In the genomic region with DNA sequence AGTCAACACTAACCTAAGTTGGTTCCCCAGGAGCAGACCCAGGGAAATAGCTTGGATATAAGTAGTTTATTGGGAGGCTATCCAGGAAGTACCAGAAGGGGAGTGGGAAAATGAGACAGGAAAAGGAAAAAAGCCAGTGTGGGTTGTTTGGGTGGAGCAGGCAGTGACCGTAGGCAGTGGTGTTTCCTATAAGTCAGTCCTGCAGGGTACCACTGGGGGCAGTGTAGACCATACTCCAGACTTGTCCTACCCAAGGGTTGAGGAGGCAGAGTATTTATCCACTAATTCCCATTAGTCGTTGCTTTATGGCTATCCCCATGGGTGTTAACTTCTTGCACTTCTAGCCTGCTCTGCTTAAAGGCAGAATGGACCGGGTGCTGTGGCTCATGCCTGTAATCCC, we compare ENCODE assay signal across 12 cellular contexts. TPM values are rescaled to one million over a fixed set of nuclear protein-coding genes. Genes with fewer than 3 reads are reported as not detected.
DNase-seq lines count a peak whose midpoint lies in the region; ATAC-seq, FAIRE-seq and TF ChIP-seq lines count a peak whose summit lies in the region.
"Had no signal": no experiment of that assay in that cellular context is flagged by ENCODE, and none has a peak within 500 bp of the region (broad histone marks: within the 10 kb centered on the region; RNA-seq: fewer than 3 reads in every experiment).

No MANE protein-coding gene starts in this region.

- H3T11ph ChIP-seq in H9 (ENCODE audit: low read length), result no peak overlapping the region

- POLR2A ChIA-PET in CD4-positive, alpha-beta memory T cell (lab: Charles Lee; ENCODE audit: partially characterized antibody), result no interaction called here

- H3K9ac ChIP-seq in H9 (ENCODE audit: extremely low read depth, insufficient read length, low read length), result no peak overlapping the region
- no peak overlapping the region for H3K9ac ChIP-seq in keratinocyte (ENCODE audit: control insufficient read depth, extremely low read depth, insufficient read depth, low read length)

- CTCF ChIA-PET in CD4-positive, alpha-beta memory T cell (lab: Charles Lee; ENCODE audit: partially characterized antibody), result no interaction called here

- no peak overlapping the region for H3K23ac ChIP-seq in H9 (ENCODE audit: insufficient read length, low read depth, low read length)

- H3K36me3 Mint-ChIP-seq in H9 (ENCODE audit: insufficient read depth in 1 of 3, low read depth in 3 of 3), result no peaks in the 10 kb centered on the region
- no peaks in the 10 kb centered on the region for H3K36me3 Mint-ChIP-seq in CD4-positive, alpha-beta memory T cell
- H3K36me3 Mint-ChIP-seq: brain had no signal

- H2BK12ac ChIP-seq in H9 (ENCODE audit: insufficient read length, low read depth, low read length), result no peak overlapping the region

- H3K23me2 ChIP-seq in H9 (ENCODE audit: insufficient read length, low read depth, low read length, poor library complexity, severe bottlenecking), result no peaks in the 10 kb centered on the region

- no peaks in the 10 kb centered on the region for H3K36me3 ChIP-seq in keratinocyte (ENCODE audit: control insufficient read depth in 2 of 2, extremely low read depth in 1 of 2, insufficient read depth in 2 of 2, low read length in 2 of 2)
- H3K36me3 ChIP-seq in CD4-positive, alpha-beta memory T cell (ENCODE audit: insufficient read depth, low read length), result no peaks in the 10 kb centered on the region

- H2BK5ac ChIP-seq in H9 (ENCODE audit: insufficient read length, low read length), result no peak overlapping the region

- no peak overlapping the region for H3K56ac ChIP-seq in H9 (ENCODE audit: insufficient read length, low read depth, low read length)

- no CpG with 5 or more reads among the region's 3 CpGs for WGBS in H9 (ENCODE audit: extremely low coverage, insufficient read length, low lambda C conversion rate)

- no peak overlapping the region for H3K4me3 ChIP-seq in keratinocyte (ENCODE audit: control insufficient read depth in 2 of 3, extremely low read depth in 1 of 3, insufficient read depth in 2 of 3, low read depth in 1 of 3, low read length in 3 of 3)
- no peak overlapping the region for H3K4me3 ChIP-seq in CD4-positive, alpha-beta memory T cell (ENCODE audit: low read length in 2 of 2)

- H2AFZ ChIP-seq in H9 (ENCODE audit: low read length), result no peak overlapping the region
- H2AFZ ChIP-seq in keratinocyte (ENCODE audit: control insufficient read depth, low read length), result no peak overlapping the region

- no peaks in the 10 kb centered on the region for H3K9me3 ChIP-seq in H9 (ENCODE audit: control insufficient read depth, low read depth, low read length)
- H3K9me3 ChIP-seq in keratinocyte (ENCODE audit: control insufficient read depth, low read depth, low read length), result no peaks in the 10 kb centered on the region
- no peaks in the 10 kb centered on the region for H3K9me3 ChIP-seq in CD4-positive, alpha-beta memory T cell (ENCODE audit: control insufficient read depth in 1 of 2, low read length in 2 of 2)

- DNase-seq in COR-L47 (lab: John Stamatoyannopoulos, UW) (peak; percentile 25), H9 (peak; percentile 82), SW480 (ENCODE audit: low spot score) (peak; percentile 11), keratinocyte (ENCODE audit: low read depth, low spot score) (no peak), DMS79 treated with DMSO at 0.1 percent for 48 hours (lab: John Stamatoyannopoulos, UW) (no peak)
- DNase-seq in activated CD4-positive, CD25-positive, alpha-beta regulatory T cell treated with anti-CD3 and anti-CD28 coated beads, Interleukin-2, amount 50 U/mL, for 72 hours, result no peak
- DNase-seq in CD4-positive, alpha-beta memory T cell, result no peak
- DNase-seq: activated CD4-positive, alpha-beta T cell treated with anti-CD3 and anti-CD28 coated beads, Interleukin-2, amount 10 ng/mL, durations not matched to agents 7 days and 5 days; hypothalamus; NCI-H1417 treated with DMSO at 0.1 percent for 48 hours had no signal

- H4K5ac ChIP-seq in H9 (ENCODE audit: insufficient read length, low read depth, low read length), result no peak overlapping the region

- intact Hi-C loops in CD4-positive, alpha-beta memory T cell (cut with micrococcal nuclease), result no loop called here

- no peaks in the 10 kb centered on the region; a peak in 1 of 5 replicates for H3K9me3 Mint-ChIP-seq in H9
- H3K9me3 Mint-ChIP-seq in CD4-positive, alpha-beta memory T cell, result peaks cover 0 to 11% (median 1%) of the 10 kb centered on the region in 8 donors
- H3K9me3 Mint-ChIP-seq: activated CD4-positive, alpha-beta T cell treated with anti-CD3 and anti-CD28 coated beads, Interleukin-2, amount 10 ng/mL, durations not matched to agents 7 days and 5 days had no signal

- no peak overlapping the region for H3K4ac ChIP-seq in H9 (ENCODE audit: low read depth, low read length)

- no peaks in the 10 kb centered on the region for H3K9me1 ChIP-seq in keratinocyte (ENCODE audit: control insufficient read depth, extremely low read depth, insufficient read depth, low read length)

- H3K18ac ChIP-seq in H9 (ENCODE audit: insufficient read length, low read depth, low read length), result no peak overlapping the region

- H3K79me1 ChIP-seq in H9 (ENCODE audit: insufficient read depth, low read depth, low read length, poor library complexity, severe bottlenecking), result no peaks in the 10 kb centered on the region

- no peak overlapping the region for H4K91ac ChIP-seq in H9 (ENCODE audit: insufficient read length, low read depth, low read length)

- peak; percentile 79 for TF ChIP-seq CTCF in H9 (conservative IDR thresholded peaks at IDR 0.05)
- TF ChIP-seq CTCF in keratinocyte (optimal IDR thresholded peaks at IDR 0.05 in 1 of 3, IDR thresholded peaks at IDR 0.05 in 1 of 3, conservative IDR thresholded peaks at IDR 0.05 in 1 of 3; ENCODE audit: extremely low read depth in 1 of 3, insufficient read depth in 2 of 3, low read length in 3 of 3), result peak; percentile 21 to 63 (median 24)

- H2BK120ac ChIP-seq in H9 (ENCODE audit: low read depth, low read length, poor library complexity, severe bottlenecking), result no peak overlapping the region

- no peaks in the 10 kb centered on the region for H3K79me2 ChIP-seq in H9 (ENCODE audit: insufficient read depth, low read length)
- no peaks in the 10 kb centered on the region for H3K79me2 ChIP-seq in keratinocyte (ENCODE audit: control insufficient read depth, insufficient read depth, low read length)

- no peaks in the 10 kb centered on the region for H4K20me1 ChIP-seq in H9 (ENCODE audit: control insufficient read depth, insufficient read depth, insufficient read length)
- H4K20me1 ChIP-seq in keratinocyte (ENCODE audit: control insufficient read depth, extremely low read depth, insufficient read depth, low read length), result no peaks in the 10 kb centered on the region

- H2BK15ac ChIP-seq in H9 (ENCODE audit: low read depth, low read length), result no peak overlapping the region

- H3K4me1 Mint-ChIP-seq in H9, result no peaks in the 10 kb centered on the region
- H3K4me1 Mint-ChIP-seq in CD4-positive, alpha-beta memory T cell, result no peaks in the 10 kb centered on the region
- H3K4me1 Mint-ChIP-seq: activated CD4-positive, alpha-beta T cell treated with anti-CD3 and anti-CD28 coated beads, Interleukin-2, amount 10 ng/mL, durations not matched to agents 7 days and 5 days; brain had no signal

- H3K27ac ChIP-seq in H9 (ENCODE audit: insufficient read length, low read depth, low read length) (no peak overlapping the region), keratinocyte (ENCODE audit: control insufficient read depth, insufficient read depth, low read length) (no peak overlapping the region)
- H3K27ac ChIP-seq in CD4-positive, alpha-beta memory T cell (ENCODE audit: low read depth, low read length), result no peak overlapping the region

- dilution Hi-C loops in keratinocyte (cut with MboI; ENCODE audit: extremely low pct_ligation_motif_present, low sequenced_read_pairs), result no loop called here

- H3K27me3 Mint-ChIP-seq in H9 (ENCODE audit: low read depth), result peaks cover 35% of the 10 kb centered on the region
- peaks cover 0 to 9% of the 10 kb centered on the region in 2 donors for H3K27me3 Mint-ChIP-seq in CD4-positive, alpha-beta memory T cell
- H3K27me3 Mint-ChIP-seq: activated CD4-positive, alpha-beta T cell treated with anti-CD3 and anti-CD28 coated beads, Interleukin-2, amount 10 ng/mL, durations not matched to agents 7 days and 5 days had no signal

- H3K27ac Mint-ChIP-seq in H9, result no peak overlapping the region
- no peak overlapping the region for H3K27ac Mint-ChIP-seq in CD4-positive, alpha-beta memory T cell
- H3K27ac Mint-ChIP-seq: activated CD4-positive, alpha-beta T cell treated with anti-CD3 and anti-CD28 coated beads, Interleukin-2, amount 10 ng/mL, durations not matched to agents 7 days and 5 days; brain had no signal

- no peak overlapping the region for H3K14ac ChIP-seq in H9 (ENCODE audit: insufficient read depth, low read length)

- no peak overlapping the region for H2AK5ac ChIP-seq in H9 (ENCODE audit: insufficient read length, low read length)

- H2BK20ac ChIP-seq in H9 (ENCODE audit: low read depth, low read length, poor library complexity, severe bottlenecking), result no peak overlapping the region

- H3K4me1 ChIP-seq in H9 (ENCODE audit: insufficient read depth, low read length) (no peaks in the 10 kb centered on the region), keratinocyte (ENCODE audit: control insufficient read depth, extremely low read depth, insufficient read depth, low read length) (no peaks in the 10 kb centered on the region)
- no peaks in the 10 kb centered on the region for H3K4me1 ChIP-seq in CD4-positive, alpha-beta memory T cell (ENCODE audit: insufficient read depth, low read length)

- no peak overlapping the region for H3K4me3 Mint-ChIP-seq in H9
- no peak overlapping the region for H3K4me3 Mint-ChIP-seq in CD4-positive, alpha-beta memory T cell
- H3K4me3 Mint-ChIP-seq: activated CD4-positive, alpha-beta T cell treated with anti-CD3 and anti-CD28 coated beads, Interleukin-2, amount 10 ng/mL, durations not matched to agents 7 days and 5 days; brain had no signal

- FAIRE-seq in keratinocyte (lab: Jason Lieb, UNC), result no peak

- H3K27me3 ChIP-seq in H9 (ENCODE audit: insufficient read depth, low read length), result no peaks in the 10 kb centered on the region; the same call in 1 of the 2 replicates
- no peaks in the 10 kb centered on the region for H3K27me3 ChIP-seq in keratinocyte (ENCODE audit: control insufficient read depth, extremely low read depth, insufficient read depth, low read length)
- H3K27me3 ChIP-seq in CD4-positive, alpha-beta memory T cell (ENCODE audit: insufficient read depth, low read length), result no peaks in the 10 kb centered on the region

- ATAC-seq in HG03280 (IDR thresholded peaks at IDR 0.05; ENCODE audit: unreplicated experiment), result no peak

- no peak overlapping the region for H4K8ac ChIP-seq in H9 (replicated peaks; ENCODE audit: insufficient read length, low read depth, low read length)

- H3K4me2 ChIP-seq in H9 (ENCODE audit: insufficient read depth, insufficient read length, low read length), result no peak overlapping the region
- H3K4me2 ChIP-seq in keratinocyte (ENCODE audit: control insufficient read depth, extremely low read depth, insufficient read depth, low read depth, low read length), result no peak overlapping the region

RNA-seq across cellular contexts. Expression of gene CCDC60, which starts 6.4 kb away (rescaled TPM):
- 0.44 TPM in 1 of 2 replicates, not detected in the other for total RNA-seq in H9 (2021)
- polyA plus RNA-seq in keratinocyte, result 0.07 to 0.14 TPM (median 0.09 TPM) in 3 replicates
- polyA plus RNA-seq in keratinocyte (2011; ENCODE audit: low read depth), result not detected
- polyA plus RNA-seq in keratinocyte (2011; cell fraction: cytosol; rRNA removed), result 0.12 TPM in 2 replicates
- polyA plus RNA-seq in keratinocyte (2011; cell fraction: nucleus; rRNA removed), result 0.35 TPM in 1 of 2 replicates, not detected in the other
- polyA plus RNA-seq in keratinocyte (2012; ENCODE audit: low replicate concordance), result not detected in 2 replicates
- polyA minus RNA-seq in keratinocyte, result 0.43 TPM in 1 of 3 replicates, not detected in the others
- polyA minus RNA-seq in keratinocyte (2011; cell fraction: cytosol; rRNA and poly(A)+ RNA removed), result not detected
- not detected in 2 replicates for polyA minus RNA-seq in keratinocyte (2011; cell fraction: nucleus; rRNA and poly(A)+ RNA removed)
- not detected for total RNA-seq in CD4-positive, alpha-beta memory T cell
- not detected for polyA plus RNA-seq in CD4-positive, alpha-beta memory T cell
- total RNA-seq: activated CD4-positive, alpha-beta T cell treated with anti-CD3 and anti-CD28 coated beads, Interleukin-2, amount 10 ng/mL, durations not matched to agents 7 days and 5 days had no signal

Comparison
In these comparisons a context has a peak if more than half of its experiments do, and no peak if none do; other contexts are left out.
1. DNase-seq: peak in COR-L47 (single experiment), H9 (single experiment) and SW480 (single experiment); none in keratinocyte (single experiment), activated CD4-positive, CD25-positive, alpha-beta regulatory T cell treated with anti-CD3 and anti-CD28 coated beads, Interleukin-2, amount 50 U/mL, for 72 hours (single experiment), DMS79 treated with DMSO at 0.1 percent for 48 hours (single experiment) and CD4-positive, alpha-beta memory T cell (0 of 5).